ENCODE assay signal across 4 cellular contexts in the genomic region with DNA sequence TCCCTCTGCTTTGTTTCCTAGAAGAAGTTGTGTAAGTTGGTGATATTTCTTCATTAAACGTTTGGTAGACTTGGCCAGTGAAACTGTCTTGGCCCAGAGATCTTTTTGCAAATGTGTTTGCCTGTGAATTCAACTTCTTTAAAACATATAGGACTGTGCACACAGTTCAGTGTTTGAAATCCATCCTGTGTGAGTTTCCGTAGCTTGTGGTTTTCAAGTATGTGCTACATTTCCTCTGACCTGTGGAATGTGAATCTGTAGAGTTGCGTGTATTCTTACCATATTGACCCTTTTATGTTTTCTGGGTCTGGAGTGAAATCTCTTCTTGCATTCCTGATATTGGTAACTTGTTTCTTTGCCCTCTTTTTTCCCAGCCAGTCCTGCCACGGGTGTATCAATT. TPM values are rescaled to one million over a fixed set of nuclear protein-coding genes. Genes with fewer than 3 reads are reported as not detected.
"Had no signal": no experiment of that assay in that cellular context is flagged by ENCODE, and none has a peak within 500 bp of the region (broad histone marks: within the 10 kb centered on the region; RNA-seq: fewer than 3 reads in every experiment).

No MANE protein-coding gene starts in this region.

RNA-seq across cellular contexts. Expression of gene XAGE3, which starts 38.2 kb away (rescaled TPM):
- total RNA-seq: LHCN-M2, M059J, MCF 10A, NCI-H460 had no signal
